Comparison of ENCODE assay signal across 24 cellular contexts in genomic region chr3:169911272-169911671, GRCh38. TPM values are rescaled to one million over a fixed set of nuclear protein-coding genes. Genes with fewer than 3 reads are reported as not detected.
DNase-seq lines count a peak whose midpoint lies in the region; ATAC-seq, FAIRE-seq and TF ChIP-seq lines count a peak whose summit lies in the region.
"Had no signal": no experiment of that assay in that cellular context is flagged by ENCODE, and none has a peak within 500 bp of the region (broad histone marks: within the 10 kb centered on the region; RNA-seq: fewer than 3 reads in every experiment).

A gene with protein sequence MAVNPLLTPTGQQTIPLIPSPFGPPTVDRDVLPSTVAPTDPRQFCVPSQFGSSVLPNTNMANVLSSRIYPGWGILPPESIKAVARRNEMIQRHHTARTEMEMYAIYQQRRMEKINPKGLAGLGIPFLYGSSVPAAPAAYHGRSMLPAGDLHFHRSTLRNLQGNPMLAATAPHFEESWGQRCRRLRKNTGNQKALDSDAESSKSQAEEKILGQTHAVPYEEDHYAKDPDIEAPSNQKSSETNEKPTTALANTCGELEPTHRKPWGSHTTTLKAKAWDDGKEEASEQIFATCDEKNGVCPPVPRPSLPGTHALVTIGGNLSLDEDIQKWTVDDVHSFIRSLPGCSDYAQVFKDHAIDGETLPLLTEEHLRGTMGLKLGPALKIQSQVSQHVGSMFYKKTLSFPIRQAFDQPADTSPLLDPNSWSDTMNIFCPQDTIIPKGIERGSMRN (plus strand): TSS chr3:169911572. CDS start chr3:169919499, 7,927 bp downstream.

- H3F3A ChIP-seq in SK-N-SH (replicated peaks; ENCODE audit: insufficient read depth): no peaks in the 10 kb centered on the region

- H3K9me2 ChIP-seq in SK-N-SH: no peaks in the 10 kb centered on the region

- CTCF ChIA-PET in SK-N-SH (lab: Yijun Ruan, JAX): interaction anchor here (1.3 kb wide), 1 partner anchor 12 kb away, joined by 5 read pairs; no protein-coding TSS in a partner anchor
- CTCF ChIA-PET in endothelial cell of umbilical vein (lab: Charles Lee): interaction anchor here (0.6 to 1.5 kb wide), 5 partner anchors 11 to 39 kb away, joined by 3 to 5 read pairs (median 3); no protein-coding TSS in a partner anchor

- no peak for TF ChIP-seq CTCF in SK-N-SH (IDR thresholded peaks at IDR 0.05)
- TF ChIP-seq CTCF in WERI-Rb-1 (IDR thresholded peaks at IDR 0.05; ENCODE audit: low read depth, low read length): no peak
- no peak for TF ChIP-seq CTCF in endothelial cell of umbilical vein (IDR thresholded peaks at IDR 0.05; ENCODE audit: extremely low read depth in 1 of 2, insufficient read depth in 1 of 2, low read depth in 1 of 2, low read length in 2 of 2)

- H3K4me1 ChIP-seq in SK-N-SH (ENCODE audit: control insufficient read depth in 1 of 2, insufficient read depth in 2 of 2, low read depth in 1 of 2, low read length in 1 of 2) (no peaks in the 10 kb centered on the region; a peak in 2 of 4 replicates), endothelial cell of umbilical vein (ENCODE audit: control insufficient read depth, extremely low read depth, insufficient read depth, low read length) (no peaks in the 10 kb centered on the region)
- H3K4me1 ChIP-seq: A549, BE2C, BLaER1 had no signal

- POLR2A ChIA-PET in SK-N-SH (lab: Yijun Ruan, JAX) (no interaction called here), endothelial cell of umbilical vein (lab: Charles Lee) (no interaction called here)

- H3K9me3 ChIP-seq in SK-N-SH (no peaks in the 10 kb centered on the region), WERI-Rb-1 (ENCODE audit: severe bottlenecking) (no peaks in the 10 kb centered on the region), endothelial cell of umbilical vein (replicated peaks; ENCODE audit: control insufficient read depth, insufficient read depth, low read length) (no peaks in the 10 kb centered on the region)
- H3K9me3 ChIP-seq: A549, BE2C, BLaER1 had no signal

- WGBS in SK-N-SH (ENCODE audit: low lambda C conversion rate): 72% methylated on average over 1 of the region's 1 CpG

- no peak for TF ChIP-seq EP300 in SK-N-SH (IDR thresholded peaks at IDR 0.05; ENCODE audit: borderline replicate concordance in 1 of 2, low read depth in 1 of 2, low read length in 1 of 2)

- dilution Hi-C loops in endothelial cell of umbilical vein (cut with MboI; ENCODE audit: extremely low pct_ligation_motif_present, low sequenced_read_pairs): no loop called here

- no TSS peak for BruUV-seq in endothelial cell of umbilical vein (replicated peaks; lab: Mats Ljungman, UMichigan)

- ATAC-seq in SK-N-SH treated with all-trans-retinoic acid at 6 μM for 48 hours (no peak), HG03457 (IDR thresholded peaks at IDR 0.05; ENCODE audit: unreplicated experiment) (no peak), HG02970 (IDR thresholded peaks at IDR 0.05; ENCODE audit: low FRiP score, unreplicated experiment) (no peak)
- ATAC-seq: A549 had no signal

- peak; percentile 8 for FAIRE-seq in endothelial cell of umbilical vein (lab: Jason Lieb, UNC)
- FAIRE-seq: A549, G401.6, GM12892, GM18507 had no signal

- intact Hi-C loops in endothelial cell of umbilical vein (cut with micrococcal nuclease): no loop called here

- H3K4me3 ChIP-seq in SK-N-SH (ENCODE audit: low read depth in 2 of 2, low read length in 1 of 2) (no peak within 1 kb of the TSS), WERI-Rb-1 (ENCODE audit: low read depth, low read length) (no peak within 1 kb of the TSS), endothelial cell of umbilical vein (replicated peaks in 1 of 3; ENCODE audit: insufficient read depth in 1 of 3, low read depth in 1 of 3, low read length in 3 of 3) (no peak within 1 kb of the TSS)
- H3K4me3 ChIP-seq: A549, BLaER1 had no signal

- H3K9ac ChIP-seq in SK-N-SH: no peak within 1 kb of the TSS
- no peak within 1 kb of the TSS for H3K9ac ChIP-seq in endothelial cell of umbilical vein (replicated peaks; ENCODE audit: extremely low read depth, insufficient read depth, low read length)
- H3K9ac ChIP-seq: BLaER1 had no signal

- no peak for TF ChIP-seq POLR2A in endothelial cell of umbilical vein (IDR thresholded peaks at IDR 0.05; ENCODE audit: low read depth, low read length)

- no peak for DNase-seq in SK-N-SH
- DNase-seq in NCI-H82 (lab: John Stamatoyannopoulos, UW): peak; percentile 72
- peak; percentile 24 for DNase-seq in WERI-Rb-1
- no peak for DNase-seq in endothelial cell of umbilical vein (ENCODE audit: low read depth, low spot score)
- no peak for DNase-seq in AG08395 (ENCODE audit: low spot score)
- DNase-seq: BE2C; C1 segment of cervical spinal cord; CD4-positive, alpha-beta memory T cell; CD4-positive, CD25-positive, alpha-beta regulatory T cell; CD8-positive, alpha-beta memory T cell; COR-L47; DMS79 treated with DMSO at 0.1 percent for 48 hours; GF-D8 had no signal

- H3K9me1 ChIP-seq in endothelial cell of umbilical vein (replicated peaks; ENCODE audit: control insufficient read depth, extremely low read depth, insufficient read depth, low read length): no peaks in the 10 kb centered on the region

- H3K27ac ChIP-seq in SK-N-SH (ENCODE audit: low read depth in 2 of 2, low read length in 1 of 2): no peak within 1 kb of the TSS
- no peak within 1 kb of the TSS for H3K27ac ChIP-seq in WERI-Rb-1
- no peak within 1 kb of the TSS for H3K27ac ChIP-seq in endothelial cell of umbilical vein (ENCODE audit: insufficient read depth, low read depth, low read length)
- H3K27ac ChIP-seq: 22Rv1, A549, BLaER1 had no signal

- H3K79me2 ChIP-seq in SK-N-SH (ENCODE audit: insufficient read depth): no peaks in the 10 kb centered on the region
- no peaks in the 10 kb centered on the region for H3K79me2 ChIP-seq in endothelial cell of umbilical vein (ENCODE audit: control insufficient read depth, insufficient read depth, low read length)

- H4K20me1 ChIP-seq in SK-N-SH (ENCODE audit: insufficient read depth): no peaks in the 10 kb centered on the region
- no peaks in the 10 kb centered on the region for H4K20me1 ChIP-seq in endothelial cell of umbilical vein (replicated peaks; ENCODE audit: control insufficient read depth, extremely low read depth, insufficient read depth, low read length)
- H4K20me1 ChIP-seq: BLaER1 had no signal

- H3K27me3 ChIP-seq in SK-N-SH (ENCODE audit: insufficient read depth) (no peaks in the 10 kb centered on the region), WERI-Rb-1 (ENCODE audit: insufficient read depth, low read depth, severe bottlenecking) (peaks cover 54% of the 10 kb centered on the region), endothelial cell of umbilical vein (ENCODE audit: control insufficient read depth in 2 of 2, insufficient read depth in 2 of 2, low read length in 2 of 2) (peaks cover 12 to 18% of the 10 kb centered on the region in 2 experiments)
- H3K27me3 ChIP-seq: BE2C, BLaER1 had no signal

- no peak for TF ChIP-seq RAD21 in SK-N-SH (IDR thresholded peaks at IDR 0.05; ENCODE audit: low read length)

- H3K4me2 ChIP-seq in SK-N-SH: no peak within 1 kb of the TSS
- H3K4me2 ChIP-seq in endothelial cell of umbilical vein (ENCODE audit: insufficient read depth, low read length): no peak within 1 kb of the TSS
- H3K4me2 ChIP-seq: A549, BLaER1 had no signal

- H2AFZ ChIP-seq in SK-N-SH (ENCODE audit: low read depth) (0 out of 2 replicates have a peak within 1 kb of the TSS, but pooled peaks have one; percentile 41), endothelial cell of umbilical vein (ENCODE audit: low read depth, low read length) (no peak within 1 kb of the TSS)

- H3K36me3 ChIP-seq in SK-N-SH (replicated peaks in 1 of 2; ENCODE audit: control insufficient read depth in 1 of 2, insufficient read depth in 2 of 2, low read length in 1 of 2): no peaks in the 10 kb centered on the region
- H3K36me3 ChIP-seq in WERI-Rb-1: no peaks in the 10 kb centered on the region
- H3K36me3 ChIP-seq in endothelial cell of umbilical vein (ENCODE audit: control insufficient read depth in 2 of 2, extremely low read depth in 1 of 2, insufficient read depth in 2 of 2, low read length in 2 of 2): no peaks in the 10 kb centered on the region
- H3K36me3 ChIP-seq: BE2C, BLaER1 had no signal

TF ChIP-seq in SK-N-SH treated with all-trans-retinoic acid at 6 μM for 48 hours, 23 proteins besides CTCF, POLR2A, EP300 and RAD21 (continues in another document):
- no peak for TF ChIP-seq ESRRG (CRISPR knock-in tag; IDR thresholded peaks at IDR 0.05)
- TF ChIP-seq RARB (CRISPR knock-in tag; IDR thresholded peaks at IDR 0.05): no peak

TF ChIP-seq in endothelial cell of umbilical vein, 7 proteins besides CTCF, POLR2A, EP300 and RAD21:
- TF ChIP-seq MYC (IDR thresholded peaks at IDR 0.05; ENCODE audit: low read depth, low read length) (no peak), JUN (IDR thresholded peaks at IDR 0.05; ENCODE audit: borderline replicate concordance, insufficient read depth, insufficient read length, low read depth) (no peak), FOS (IDR thresholded peaks at IDR 0.05; ENCODE audit: borderline replicate concordance, insufficient read depth, low read length) (no peak), EZH2 (IDR thresholded peaks at IDR 0.05; ENCODE audit: borderline replicate concordance, low read depth, low read length, severe bottlenecking) (no peak), MAX (IDR thresholded peaks at IDR 0.05; ENCODE audit: insufficient read depth, insufficient read length) (no peak), GATA2 (IDR thresholded peaks at IDR 0.05; ENCODE audit: insufficient read depth, insufficient read length, low read depth, low read length) (no peak), POLR2AphosphoS5 (IDR thresholded peaks at IDR 0.05; ENCODE audit: insufficient read depth, low read depth, low read length) (no peak)

RNA-seq across cellular contexts. Expression of the gene that starts here (rescaled TPM):
- not detected in 2 replicates for polyA plus RNA-seq in SK-N-SH (2012; rRNA removed)
- 0.01 TPM in 1 of 2 replicates, not detected in the other for polyA plus RNA-seq in SK-N-SH (2012; cell fraction: cytosol; rRNA removed)
- polyA plus RNA-seq in SK-N-SH (2012; cell fraction: nucleus; rRNA removed): not detected in 2 replicates
- total RNA-seq in endothelial cell of umbilical vein: not detected in 2 replicates
- not detected in 2 replicates for polyA plus RNA-seq in endothelial cell of umbilical vein
- polyA plus RNA-seq in endothelial cell of umbilical vein (2011; cell fraction: cytosol; rRNA removed): not detected in 2 replicates
- not detected in 2 replicates for polyA plus RNA-seq in endothelial cell of umbilical vein (2011; cell fraction: nucleus; rRNA removed)
- not detected in 2 replicates for polyA plus RNA-seq in endothelial cell of umbilical vein (2012)
- polyA minus RNA-seq in endothelial cell of umbilical vein: not detected in 2 replicates
- not detected for polyA minus RNA-seq in endothelial cell of umbilical vein (2011; cell fraction: cytosol; rRNA and poly(A)+ RNA removed)
- not detected in 2 replicates for polyA minus RNA-seq in endothelial cell of umbilical vein (2011; cell fraction: nucleus; rRNA and poly(A)+ RNA removed)
- total RNA-seq: A172; CD4-positive, alpha-beta memory T cell; CD4-positive, CD25-positive, alpha-beta regulatory T cell; CD8-positive, alpha-beta memory T cell had no signal
- polyA plus RNA-seq: A549; CD14-positive monocyte; CD4-positive, alpha-beta memory T cell; CD4-positive, CD25-positive, alpha-beta regulatory T cell; CD8-positive, alpha-beta memory T cell had no signal

Comparison
In these comparisons a context has a peak if more than half of its experiments do, and no peak if none do; other contexts are left out.
1. DNase-seq: peak in NCI-H82 (single experiment) and WERI-Rb-1 (single experiment); none in SK-N-SH (single experiment), endothelial cell of umbilical vein (single experiment) and AG08395 (single experiment).